Comparison of ENCODE assay signal across 18 cellular contexts in genomic region chr9:5846080-5846479, GRCh38. TPM values are rescaled to one million over a fixed set of nuclear protein-coding genes. Genes with fewer than 3 reads are reported as not detected.
DNase-seq lines count a peak whose midpoint lies in the region; ATAC-seq lines count a peak whose summit lies in the region.
"Had no signal": no experiment of that assay in that cellular context is flagged by ENCODE, and none has a peak within 500 bp of the region (broad histone marks: within the 10 kb centered on the region; RNA-seq: fewer than 3 reads in every experiment).

No MANE protein-coding gene starts in this region.

- H3K27ac Mint-ChIP-seq in activated naive CD4-positive, alpha-beta T cell treated with anti-CD3 and anti-CD28 coated beads, Interleukin-2, amount 50 U/mL, for 24 hours = peak overlapping the region; percentile 66
- H3K27ac Mint-ChIP-seq in activated T-helper 17 cell treated with anti-CD3 and anti-CD28 coated beads, Interleukin-2, amount 50 U/mL, for 72 hours = peak overlapping the region; percentile 93

- H3K27me3 Mint-ChIP-seq in activated naive CD4-positive, alpha-beta T cell treated with anti-CD3 and anti-CD28 coated beads, Interleukin-2, amount 50 U/mL, for 24 hours = no peaks in the 10 kb centered on the region
- H3K27me3 Mint-ChIP-seq in activated T-helper 17 cell treated with anti-CD3 and anti-CD28 coated beads, Interleukin-2, amount 50 U/mL, for 72 hours = no peaks in the 10 kb centered on the region
- H3K27me3 Mint-ChIP-seq: central memory CD8-positive, alpha-beta T cell had no signal

- H3K9me3 Mint-ChIP-seq in activated naive CD4-positive, alpha-beta T cell treated with anti-CD3 and anti-CD28 coated beads, Interleukin-2, amount 50 U/mL, for 24 hours = no peaks in the 10 kb centered on the region
- H3K9me3 Mint-ChIP-seq in activated T-helper 17 cell treated with anti-CD3 and anti-CD28 coated beads, Interleukin-2, amount 50 U/mL, for 72 hours = no peaks in the 10 kb centered on the region
- H3K9me3 Mint-ChIP-seq: central memory CD8-positive, alpha-beta T cell had no signal

- no peak for DNase-seq in activated naive CD4-positive, alpha-beta T cell treated with anti-CD3 and anti-CD28 coated beads, Interleukin-2, amount 50 U/mL, for 16 hours
- DNase-seq in NCI-H774 (lab: John Stamatoyannopoulos, UW) (peak; percentile 4), retina (peak; percentile 9), LoVo (ENCODE audit: low spot score) (no peak), NCI-H2081 (lab: John Stamatoyannopoulos, UW) (no peak)
- no peak for DNase-seq in central memory CD4-positive, alpha-beta T cell
- DNase-seq: anterior cingulate cortex; effector CD4-positive, alpha-beta T cell; islet precursor cell; NCI-H1092; NCI-H2081 treated with DMSO at 0.1 percent for 48 hours; NCI-H510A treated with DMSO at 0.1 percent for 48 hours; stimulated activated CD4-positive, alpha-beta T cell treated with anti-CD3 and anti-CD28 coated beads, Interleukin-4, amount 100 ng/mL, for 1 hour had no signal

- no peak for ATAC-seq in activated T-helper 17 cell treated with anti-CD3 and anti-CD28 coated beads, Interleukin-2, amount 50 U/mL, for 72 hours (replicated peaks)

- H3K36me3 Mint-ChIP-seq in activated naive CD4-positive, alpha-beta T cell treated with anti-CD3 and anti-CD28 coated beads, Interleukin-2, amount 50 U/mL, for 24 hours = no peaks in the 10 kb centered on the region
- peaks cover 6% of the 10 kb centered on the region for H3K36me3 Mint-ChIP-seq in activated T-helper 17 cell treated with anti-CD3 and anti-CD28 coated beads, Interleukin-2, amount 50 U/mL, for 72 hours (ENCODE audit: low read depth)

- H3K4me1 Mint-ChIP-seq in activated naive CD4-positive, alpha-beta T cell treated with anti-CD3 and anti-CD28 coated beads, Interleukin-2, amount 50 U/mL, for 24 hours = peaks cover 76% of the 10 kb centered on the region
- peaks cover 43% of the 10 kb centered on the region for H3K4me1 Mint-ChIP-seq in activated T-helper 17 cell treated with anti-CD3 and anti-CD28 coated beads, Interleukin-2, amount 50 U/mL, for 72 hours

- H3K4me3 Mint-ChIP-seq in activated naive CD4-positive, alpha-beta T cell treated with anti-CD3 and anti-CD28 coated beads, Interleukin-2, amount 50 U/mL, for 24 hours = no peak overlapping the region
- H3K4me3 Mint-ChIP-seq in activated T-helper 17 cell treated with anti-CD3 and anti-CD28 coated beads, Interleukin-2, amount 50 U/mL, for 72 hours = no peak overlapping the region

RNA-seq across cellular contexts. Expression of gene ERMP1, which starts 13.2 kb away (rescaled TPM):
- 10 to 100 TPM; 17.7 to 22.4 TPM for total RNA-seq in activated T-helper 17 cell treated with anti-CD3 and anti-CD28 coated beads, Interleukin-2, amount 50 U/mL, for 72 hours

RNA-seq across cellular contexts. Expression of gene MLANA, which starts 44.6 kb away (rescaled TPM):
- not detected for total RNA-seq in activated T-helper 17 cell treated with anti-CD3 and anti-CD28 coated beads, Interleukin-2, amount 50 U/mL, for 72 hours
- total RNA-seq: lung, posterior vena cava had no signal

Comparison
In these comparisons a context has a peak if more than half of its experiments do, and no peak if none do; other contexts are left out.
1. DNase-seq: peak in NCI-H774 (single experiment) and retina (single experiment); none in activated naive CD4-positive, alpha-beta T cell treated with anti-CD3 and anti-CD28 coated beads, Interleukin-2, amount 50 U/mL, for 16 hours (single experiment), LoVo (single experiment), central memory CD4-positive, alpha-beta T cell (single experiment) and NCI-H2081 (0 of 2).